Comparison of ENCODE assay signal across 37 cellular contexts in the genomic region with DNA sequence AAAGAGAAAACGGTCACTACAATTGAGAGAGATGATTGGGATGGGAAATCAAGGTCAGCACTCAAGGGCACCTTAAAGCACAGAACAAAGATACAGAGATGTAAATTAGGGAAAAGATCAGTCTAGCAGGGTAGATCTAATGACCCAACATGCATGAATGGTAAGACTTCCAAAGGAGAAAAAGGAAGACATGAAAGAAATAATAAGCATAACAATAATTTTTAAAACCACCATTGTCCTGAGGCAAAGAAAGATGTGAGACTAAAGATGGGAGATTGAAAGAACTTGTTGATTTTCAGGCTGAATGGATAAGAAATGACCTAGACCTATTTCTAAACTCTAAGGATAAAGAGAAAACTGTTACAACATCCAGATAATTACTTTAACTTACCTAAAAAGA. TPM values are rescaled to one million over a fixed set of nuclear protein-coding genes. Genes with fewer than 3 reads are reported as not detected.
"Had no signal": no experiment of that assay in that cellular context is flagged by ENCODE, and none has a peak within 500 bp of the region (broad histone marks: within the 10 kb centered on the region; RNA-seq: fewer than 3 reads in every experiment).

No MANE protein-coding gene starts in this region.

- H3K36me3 Mint-ChIP-seq: activated naive CD4-positive, alpha-beta T cell treated with anti-CD3 and anti-CD28 coated beads, Interleukin-2, amount 10 ng/mL, durations not matched to agents 7 days and 5 days; activated naive CD4-positive, alpha-beta T cell treated with anti-CD3 and anti-CD28 coated beads, Interleukin-2, amount 50 U/mL, for 24 hours; activated naive CD4-positive, alpha-beta T cell treated with anti-CD3 and anti-CD28 coated beads, Interleukin-2, amount 50 U/mL, for 72 hours; activated naive CD8-positive, alpha-beta T cell; activated naive CD8-positive, alpha-beta T cell treated with anti-CD3 and anti-CD28 coated beads for 36 hours; activated naive CD8-positive, alpha-beta T cell treated with anti-CD3 and anti-CD28 coated beads, Interleukin-2, amount 10 ng/mL, durations not matched to agents 7 days and 5 days; brain had no signal

- H3K4me1 ChIP-seq: ascending aorta had no signal

- H3K27me3 ChIP-seq: ascending aorta, body of pancreas, brain microvascular endothelial cell, breast epithelium had no signal

- DNase-seq: activated effector memory CD4-positive, alpha-beta T cell treated with anti-CD3 and anti-CD28 coated beads, Interleukin-2, amount 50 U/mL, for 16 hours; activated effector memory CD4-positive, alpha-beta T cell treated with Interleukin-2 at 50 U/mL for 16 hours; activated gamma-delta T cell; activated gamma-delta T cell treated with Interleukin-2 at 50 U/mL for 16 hours; activated naive CD4-positive, alpha-beta T cell; activated naive CD4-positive, alpha-beta T cell treated with anti-CD3 and anti-CD28 coated beads for 36 hours; activated naive CD4-positive, alpha-beta T cell treated with anti-CD3 and anti-CD28 coated beads, Interleukin-2, amount 10 ng/mL, durations not matched to agents 7 days and 5 days; activated naive CD4-positive, alpha-beta T cell treated with anti-CD3 and anti-CD28 coated beads, Interleukin-2, amount 50 U/mL, for 16 hours; activated naive CD4-positive, alpha-beta T cell treated with Interleukin-2 at 50 U/mL for 16 hours; activated naive CD8-positive, alpha-beta T cell treated with anti-CD3 and anti-CD28 coated beads for 36 hours; activated naive CD8-positive, alpha-beta T cell treated with anti-CD3 and anti-CD28 coated beads, Interleukin-2, amount 10 ng/mL, durations not matched to agents 7 days and 5 days; activated naive CD8-positive, alpha-beta T cell treated with anti-CD3 and anti-CD28 coated beads, Interleukin-2, amount 50 U/mL, for 24 hours; activated T-cell treated with anti-CD3 and anti-CD28 coated beads, Interleukin-2, amount 50 U/mL, for 24 hours; activated T-cell treated with anti-CD3 and anti-CD28 coated beads, Interleukin-2, amount 50 U/mL, for 4 hours; activated T-cell treated with anti-CD3 and anti-CD28 coated beads, Interleukin-2, amount 50 U/mL, for 48 hours; activated T-cell treated with anti-CD3 and anti-CD28 coated beads, Interleukin-2, amount 50 U/mL, for 72 hours; adrenal gland; amniotic stem cell; amygdala; anterior cingulate cortex; aorta; body of pancreas; brain microvascular endothelial cell; caudate nucleus; central memory CD4-positive, alpha-beta T cell; cerebellar nuclear complex had no signal

- H3K4me3 Mint-ChIP-seq: activated naive CD4-positive, alpha-beta T cell treated with anti-CD3 and anti-CD28 coated beads for 36 hours; activated naive CD4-positive, alpha-beta T cell treated with anti-CD3 and anti-CD28 coated beads, Interleukin-2, amount 10 ng/mL, durations not matched to agents 7 days and 5 days; activated naive CD4-positive, alpha-beta T cell treated with anti-CD3 and anti-CD28 coated beads, Interleukin-2, amount 50 U/mL, for 24 hours; activated naive CD8-positive, alpha-beta T cell; activated naive CD8-positive, alpha-beta T cell treated with anti-CD3 and anti-CD28 coated beads for 36 hours; activated naive CD8-positive, alpha-beta T cell treated with anti-CD3 and anti-CD28 coated beads, Interleukin-2, amount 10 ng/mL, durations not matched to agents 7 days and 5 days; activated naive CD8-positive, alpha-beta T cell treated with anti-CD3 and anti-CD28 coated beads, Interleukin-2, amount 50 U/mL, for 24 hours; activated T-cell treated with anti-CD3 and anti-CD28 coated beads, Interleukin-2, amount 50 U/mL, for 24 hours; activated T-cell treated with anti-CD3 and anti-CD28 coated beads, Interleukin-2, amount 50 U/mL, for 4 hours; activated T-cell treated with anti-CD3 and anti-CD28 coated beads, Interleukin-2, amount 50 U/mL, for 72 hours; activated T-helper 1 cell treated with anti-CD3 and anti-CD28 coated beads, Interleukin-12 subunit alpha, Interleukin-12 subunit beta, Interleukin-2, Interleukin-4 antibody, amounts not matched to agents 30 ng/mL and 10 ng/mL and 1 ng/mL, durations not matched to agents 14 hours and 24 hours and 36 hours; activated T-helper 17 cell treated with anti-CD3 and anti-CD28 coated beads, Interleukin-2, amount 50 U/mL, for 72 hours; brain; central memory CD8-positive, alpha-beta T cell had no signal

- H3K27ac Mint-ChIP-seq: activated naive CD4-positive, alpha-beta T cell treated with anti-CD3 and anti-CD28 coated beads for 36 hours; activated naive CD4-positive, alpha-beta T cell treated with anti-CD3 and anti-CD28 coated beads, Interleukin-2, amount 10 ng/mL, durations not matched to agents 7 days and 5 days; activated naive CD4-positive, alpha-beta T cell treated with anti-CD3 and anti-CD28 coated beads, Interleukin-2, amount 50 U/mL, for 24 hours; activated naive CD4-positive, alpha-beta T cell treated with anti-CD3 and anti-CD28 coated beads, Interleukin-2, amount 50 U/mL, for 72 hours; activated naive CD8-positive, alpha-beta T cell; activated naive CD8-positive, alpha-beta T cell treated with anti-CD3 and anti-CD28 coated beads for 36 hours; activated naive CD8-positive, alpha-beta T cell treated with anti-CD3 and anti-CD28 coated beads, Interleukin-2, amount 10 ng/mL, durations not matched to agents 7 days and 5 days; activated naive CD8-positive, alpha-beta T cell treated with anti-CD3 and anti-CD28 coated beads, Interleukin-2, amount 50 U/mL, for 24 hours; activated T-cell treated with anti-CD3 and anti-CD28 coated beads, Interleukin-2, amount 50 U/mL, for 24 hours; activated T-cell treated with anti-CD3 and anti-CD28 coated beads, Interleukin-2, amount 50 U/mL, for 72 hours; activated T-helper 1 cell treated with anti-CD3 and anti-CD28 coated beads, Interleukin-12 subunit alpha, Interleukin-12 subunit beta, Interleukin-2, Interleukin-4 antibody, amounts not matched to agents 30 ng/mL and 10 ng/mL and 1 ng/mL, durations not matched to agents 14 hours and 24 hours and 36 hours; activated T-helper 17 cell treated with anti-CD3 and anti-CD28 coated beads, Interleukin-2, amount 50 U/mL, for 72 hours; activated T-helper 2 cell treated with anti-CD3 and anti-CD28 coated beads, Interferon-gamma antibody, Interleukin-2, Interleukin-4, amounts not matched to agents 10 μg/mL and 5 μg/mL and 100 μg/mL, durations not matched to agents 14 hours and 24 hours and 36 hours; brain had no signal

- H3K9me3 ChIP-seq: adrenal gland, ascending aorta, body of pancreas, breast epithelium had no signal

- H3K36me3 ChIP-seq: adrenal gland, ascending aorta, brain microvascular endothelial cell, breast epithelium, cardiac muscle cell had no signal

- ATAC-seq: activated naive CD4-positive, alpha-beta T cell treated with anti-CD3 and anti-CD28 coated beads, Interleukin-2, amount 50 U/mL, for 72 hours; activated naive CD8-positive, alpha-beta T cell treated with anti-CD3 and anti-CD28 coated beads, Interleukin-2, amount 50 U/mL, for 24 hours; activated T-cell treated with anti-CD3 and anti-CD28 coated beads, Interleukin-2, amount 50 U/mL, for 4 hours; activated T-cell treated with anti-CD3 and anti-CD28 coated beads, Interleukin-2, amount 50 U/mL, for 72 hours; activated T-helper 17 cell treated with anti-CD3 and anti-CD28 coated beads, Interleukin-2, amount 50 U/mL, for 72 hours; body of pancreas had no signal

- H3K4me3 ChIP-seq: adrenal gland, ascending aorta, body of pancreas, breast epithelium, cardiac muscle cell had no signal

- H3K27ac ChIP-seq: adrenal gland, ascending aorta, body of pancreas, brain microvascular endothelial cell, breast epithelium, cardiac muscle cell had no signal

- H3K4me1 Mint-ChIP-seq: activated naive CD4-positive, alpha-beta T cell treated with anti-CD3 and anti-CD28 coated beads, Interleukin-2, amount 10 ng/mL, durations not matched to agents 7 days and 5 days; activated naive CD8-positive, alpha-beta T cell treated with anti-CD3 and anti-CD28 coated beads for 36 hours; activated naive CD8-positive, alpha-beta T cell treated with anti-CD3 and anti-CD28 coated beads, Interleukin-2, amount 10 ng/mL, durations not matched to agents 7 days and 5 days; activated naive CD8-positive, alpha-beta T cell treated with anti-CD3 and anti-CD28 coated beads, Interleukin-2, amount 50 U/mL, for 24 hours; activated T-helper 17 cell treated with anti-CD3 and anti-CD28 coated beads, Interleukin-2, amount 50 U/mL, for 72 hours; central memory CD8-positive, alpha-beta T cell had no signal

- H3K9me3 Mint-ChIP-seq: activated naive CD4-positive, alpha-beta T cell treated with anti-CD3 and anti-CD28 coated beads for 36 hours; activated naive CD4-positive, alpha-beta T cell treated with anti-CD3 and anti-CD28 coated beads, Interleukin-2, amount 10 ng/mL, durations not matched to agents 7 days and 5 days; activated naive CD8-positive, alpha-beta T cell treated with anti-CD3 and anti-CD28 coated beads for 36 hours; activated naive CD8-positive, alpha-beta T cell treated with anti-CD3 and anti-CD28 coated beads, Interleukin-2, amount 10 ng/mL, durations not matched to agents 7 days and 5 days; activated naive CD8-positive, alpha-beta T cell treated with anti-CD3 and anti-CD28 coated beads, Interleukin-2, amount 50 U/mL, for 24 hours; activated T-cell treated with anti-CD3 and anti-CD28 coated beads, Interleukin-2, amount 50 U/mL, for 24 hours; activated T-cell treated with anti-CD3 and anti-CD28 coated beads, Interleukin-2, amount 50 U/mL, for 4 hours; activated T-cell treated with anti-CD3 and anti-CD28 coated beads, Interleukin-2, amount 50 U/mL, for 72 hours; activated T-helper 1 cell treated with anti-CD3 and anti-CD28 coated beads, Interleukin-12 subunit alpha, Interleukin-12 subunit beta, Interleukin-2, Interleukin-4 antibody, amounts not matched to agents 30 ng/mL and 10 ng/mL and 1 ng/mL, durations not matched to agents 14 hours and 24 hours and 36 hours; activated T-helper 2 cell treated with anti-CD3 and anti-CD28 coated beads, Interferon-gamma antibody, Interleukin-2, Interleukin-4, amounts not matched to agents 10 μg/mL and 5 μg/mL and 100 μg/mL, durations not matched to agents 14 hours and 24 hours and 36 hours; central memory CD8-positive, alpha-beta T cell had no signal

RNA-seq across cellular contexts. Expression of a gene that starts 34.8 kb away (rescaled TPM):
- total RNA-seq: activated naive CD8-positive, alpha-beta T cell treated with anti-CD3 and anti-CD28 coated beads for 36 hours; activated naive CD8-positive, alpha-beta T cell treated with anti-CD3 and anti-CD28 coated beads, Interleukin-2, amount 10 ng/mL, durations not matched to agents 7 days and 5 days; activated T-helper 1 cell treated with anti-CD3 and anti-CD28 coated beads, Interleukin-12 subunit alpha, Interleukin-12 subunit beta, Interleukin-2, Interleukin-4 antibody, amounts not matched to agents 30 ng/mL and 10 ng/mL and 1 ng/mL, durations not matched to agents 14 hours and 24 hours and 36 hours; activated T-helper 17 cell treated with anti-CD3 and anti-CD28 coated beads, Interleukin-2, amount 50 U/mL, for 72 hours; activated T-helper 2 cell treated with anti-CD3 and anti-CD28 coated beads, Interferon-gamma antibody, Interleukin-2, Interleukin-4, amounts not matched to agents 10 μg/mL and 5 μg/mL and 100 μg/mL, durations not matched to agents 14 hours and 24 hours and 36 hours had no signal
